ENCODE assay signal across 27 cellular contexts in the genomic region with DNA sequence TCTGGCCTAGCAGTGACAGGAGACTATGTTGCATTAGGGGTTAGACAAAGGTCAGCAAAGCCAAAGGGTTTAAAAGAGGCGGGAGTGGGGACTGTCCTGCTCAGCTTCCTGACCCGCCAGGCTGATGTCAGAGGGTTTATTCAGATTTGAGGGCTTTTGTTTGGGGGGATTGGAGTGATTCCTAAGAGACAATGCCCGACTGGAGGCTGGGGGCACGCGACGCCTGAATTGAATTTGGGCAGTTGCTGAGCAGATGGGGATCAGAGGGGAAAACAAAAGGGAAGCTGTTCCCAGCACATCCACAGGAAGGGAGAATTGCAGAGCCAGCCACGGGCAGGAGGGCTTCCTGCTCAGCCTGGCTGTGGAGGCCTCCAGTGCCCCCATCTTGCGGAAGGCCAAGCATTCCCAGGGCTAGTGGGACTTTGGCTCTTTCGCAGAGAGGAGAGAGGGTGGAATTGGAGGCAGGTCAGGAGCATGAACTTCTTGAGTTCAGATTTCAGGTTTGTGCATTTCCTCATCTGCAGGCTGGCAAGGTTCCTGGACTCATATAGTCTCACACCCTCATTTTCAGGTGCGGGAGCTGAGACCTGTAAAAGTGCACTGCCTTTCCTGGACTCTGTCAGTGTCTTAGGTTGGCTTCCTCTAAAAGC.
DNase-seq lines count a peak whose midpoint lies in the region; ATAC-seq and FAIRE-seq lines count a peak whose summit lies in the region.
"Had no signal": no experiment of that assay in that cellular context is flagged by ENCODE, and none has a peak within 500 bp of the region (broad histone marks: within the 10 kb centered on the region; RNA-seq: fewer than 3 reads in every experiment).

No MANE protein-coding gene starts in this region.

- H3K27me3 ChIP-seq in small intestine (ENCODE audit: control insufficient read depth in 2 of 2, insufficient read depth in 2 of 2, low read length in 2 of 2) = no peaks in the 10 kb centered on the region
- H3K27me3 ChIP-seq: ascending aorta had no signal

- peaks cover 24% of the 10 kb centered on the region for H3K4me1 Mint-ChIP-seq in activated naive CD8-positive, alpha-beta T cell treated with anti-CD3 and anti-CD28 coated beads, Interleukin-2, amount 50 U/mL, for 24 hours
- H3K4me1 Mint-ChIP-seq in stimulated activated effector memory CD8-positive, alpha-beta T cell treated with anti-CD3 and anti-CD28 coated beads, Interleukin-12 subunit alpha, Interleukin-12 subunit beta, amount 100 ng/mL, for 72 hours = no peaks in the 10 kb centered on the region
- H3K4me1 Mint-ChIP-seq: T-cell had no signal

- no peaks in the 10 kb centered on the region for H3K27me3 Mint-ChIP-seq in activated naive CD8-positive, alpha-beta T cell treated with anti-CD3 and anti-CD28 coated beads, Interleukin-2, amount 50 U/mL, for 24 hours
- H3K27me3 Mint-ChIP-seq: activated naive CD4-positive, alpha-beta T cell treated with anti-CD3 and anti-CD28 coated beads, Interleukin-2, amount 50 U/mL, for 24 hours had no signal

- intact Hi-C loops in left colon (cut with DNase I, micrococcal nuclease) = no loop called here

- peak overlapping the region; percentile 90 for H3K27ac Mint-ChIP-seq in activated naive CD8-positive, alpha-beta T cell treated with anti-CD3 and anti-CD28 coated beads, Interleukin-2, amount 50 U/mL, for 24 hours
- H3K27ac Mint-ChIP-seq in stimulated activated effector memory CD8-positive, alpha-beta T cell treated with anti-CD3 and anti-CD28 coated beads, Interleukin-12 subunit alpha, Interleukin-12 subunit beta, amount 100 ng/mL, for 72 hours = no peak overlapping the region
- H3K27ac Mint-ChIP-seq: CD8-positive, alpha-beta T cell; T-cell had no signal

- no peak overlapping the region for H3K4me3 ChIP-seq in small intestine (ENCODE audit: low read depth in 1 of 2, low read length in 2 of 2)
- H3K4me3 ChIP-seq: ascending aorta, heart right ventricle, K562, left ventricle myocardium inferior had no signal

- no peak overlapping the region for H3K27ac ChIP-seq in small intestine (ENCODE audit: low read depth in 1 of 2, low read length in 1 of 2)
- no peak overlapping the region for H3K27ac ChIP-seq in substantia nigra (ENCODE audit: low read depth, low read length, poor library complexity, severe bottlenecking)
- H3K27ac ChIP-seq: ascending aorta, heart right ventricle, left ventricle myocardium inferior had no signal

- no peaks in the 10 kb centered on the region for H3K9me3 Mint-ChIP-seq in activated naive CD8-positive, alpha-beta T cell treated with anti-CD3 and anti-CD28 coated beads, Interleukin-2, amount 50 U/mL, for 24 hours
- no peaks in the 10 kb centered on the region for H3K9me3 Mint-ChIP-seq in stimulated activated effector memory CD8-positive, alpha-beta T cell treated with anti-CD3 and anti-CD28 coated beads, Interleukin-12 subunit alpha, Interleukin-12 subunit beta, amount 100 ng/mL, for 72 hours
- H3K9me3 Mint-ChIP-seq: activated naive CD4-positive, alpha-beta T cell treated with anti-CD3 and anti-CD28 coated beads, Interleukin-2, amount 50 U/mL, for 24 hours; activated T-cell treated with anti-CD3 and anti-CD28 coated beads, Interleukin-2, amount 50 U/mL, for 72 hours; CD8-positive, alpha-beta T cell; T-cell had no signal

- H3K4me3 Mint-ChIP-seq in activated naive CD8-positive, alpha-beta T cell treated with anti-CD3 and anti-CD28 coated beads, Interleukin-2, amount 50 U/mL, for 24 hours = no peak overlapping the region
- H3K4me3 Mint-ChIP-seq in stimulated activated effector memory CD8-positive, alpha-beta T cell treated with anti-CD3 and anti-CD28 coated beads, Interleukin-12 subunit alpha, Interleukin-12 subunit beta, amount 100 ng/mL, for 72 hours = no peak overlapping the region
- H3K4me3 Mint-ChIP-seq: activated naive CD4-positive, alpha-beta T cell treated with anti-CD3 and anti-CD28 coated beads, Interleukin-2, amount 50 U/mL, for 24 hours; CD8-positive, alpha-beta T cell; T-cell had no signal

- H3K36me3 ChIP-seq in small intestine (ENCODE audit: control insufficient read depth in 2 of 2, insufficient read depth in 2 of 2, low read length in 2 of 2) = no peaks in the 10 kb centered on the region
- H3K36me3 ChIP-seq: ascending aorta, heart right ventricle, left ventricle myocardium inferior had no signal

- DNase-seq in SKM-1 (lab: John Stamatoyannopoulos, UW; ENCODE audit: unreplicated experiment) (peak; percentile 2), SKM-1 treated with dmso at 0.1 percent for 144 hours (lab: John Stamatoyannopoulos, UW; ENCODE audit: unreplicated experiment) (no peak), left colon (peak; percentile 26 to 54), small intestine (peak; percentile 75), substantia nigra (lab: John Stamatoyannopoulos, UW) (no peak)
- no peak for DNase-seq in activated naive CD8-positive, alpha-beta T cell treated with anti-CD3 and anti-CD28 coated beads, Interleukin-2, amount 50 U/mL, for 24 hours
- DNase-seq in stimulated activated effector memory CD8-positive, alpha-beta T cell treated with anti-CD3 and anti-CD28 coated beads, Interleukin-12 subunit alpha, Interleukin-12 subunit beta, amount 100 ng/mL, for 72 hours (ENCODE audit: low spot score in 2 of 2) = no peak
- DNase-seq: activated CD4-positive, alpha-beta T cell treated with anti-CD3 and anti-CD28 coated beads for 4 hours; activated T-cell treated with anti-CD3 and anti-CD28 coated beads, Interleukin-2, amount 50 U/mL, for 72 hours; AML-193; CD8-positive, alpha-beta T cell; DMS 273 treated with DMSO at 0.1 percent for 48 hours; heart right ventricle; left ventricle myocardium inferior; NCI-H1417; NCI-H2081 treated with DMSO at 0.1 percent for 48 hours; NCI-H510A; posterior cingulate gyrus; stimulated activated CD8-positive, alpha-beta memory T cell treated with anti-CD3 and anti-CD28 coated beads, Interleukin-4, amount 100 ng/mL, for 48 hours; T-cell had no signal

- H3K4me1 ChIP-seq in small intestine (ENCODE audit: control insufficient read depth in 2 of 2, insufficient read depth in 1 of 2, low read depth in 1 of 2, low read length in 1 of 2) = no peaks in the 10 kb centered on the region
- H3K4me1 ChIP-seq: heart right ventricle, left ventricle myocardium inferior had no signal

- H3K36me3 Mint-ChIP-seq in activated naive CD8-positive, alpha-beta T cell treated with anti-CD3 and anti-CD28 coated beads, Interleukin-2, amount 50 U/mL, for 24 hours (ENCODE audit: low read depth) = peaks cover 4% of the 10 kb centered on the region
- H3K36me3 Mint-ChIP-seq in stimulated activated effector memory CD8-positive, alpha-beta T cell treated with anti-CD3 and anti-CD28 coated beads, Interleukin-12 subunit alpha, Interleukin-12 subunit beta, amount 100 ng/mL, for 72 hours = no peaks in the 10 kb centered on the region
- H3K36me3 Mint-ChIP-seq: activated naive CD4-positive, alpha-beta T cell treated with anti-CD3 and anti-CD28 coated beads, Interleukin-2, amount 50 U/mL, for 24 hours; CD8-positive, alpha-beta T cell; T-cell had no signal

- 58 to 68% (median 65%) methylated on average over 9 to 10 of the region's 10 CpGs for WGBS in small intestine, 3 donors

- no peaks in the 10 kb centered on the region for H3K9me3 ChIP-seq in small intestine (ENCODE audit: control insufficient read depth, low read depth)
- H3K9me3 ChIP-seq: ascending aorta, left ventricle myocardium inferior had no signal

- ATAC-seq in activated naive CD8-positive, alpha-beta T cell treated with anti-CD3 and anti-CD28 coated beads, Interleukin-2, amount 50 U/mL, for 24 hours = no peak
- ATAC-seq in left colon (peak; percentile 95), HG02870 (IDR thresholded peaks at IDR 0.05; ENCODE audit: unreplicated experiment) (no peak)
- ATAC-seq in stimulated activated effector memory CD8-positive, alpha-beta T cell treated with anti-CD3 and anti-CD28 coated beads, Interleukin-12 subunit alpha, Interleukin-12 subunit beta, amount 100 ng/mL, for 72 hours = no peak
- ATAC-seq: activated T-cell treated with anti-CD3 and anti-CD28 coated beads, Interleukin-2, amount 50 U/mL, for 72 hours; CD8-positive, alpha-beta T cell; heart right ventricle; K562; T-cell had no signal

- FAIRE-seq in small intestine (lab: Jason Lieb, UNC) = no peak
- FAIRE-seq: A204.1, K562, RCC 7860, TTC549 had no signal

Comparison
In these comparisons a context has a peak if more than half of its experiments do, and no peak if none do; other contexts are left out.
1. DNase-seq: peak in SKM-1 (single experiment), left colon (2 of 2) and small intestine (single experiment); none in SKM-1 treated with dmso at 0.1 percent for 144 hours (single experiment), activated naive CD8-positive, alpha-beta T cell treated with anti-CD3 and anti-CD28 coated beads, Interleukin-2, amount 50 U/mL, for 24 hours (single experiment), substantia nigra (0 of 49) and stimulated activated effector memory CD8-positive, alpha-beta T cell treated with anti-CD3 and anti-CD28 coated beads, Interleukin-12 subunit alpha, Interleukin-12 subunit beta, amount 100 ng/mL, for 72 hours (0 of 2).